ENCODE assay signal across 8 cellular contexts in the genomic region with DNA sequence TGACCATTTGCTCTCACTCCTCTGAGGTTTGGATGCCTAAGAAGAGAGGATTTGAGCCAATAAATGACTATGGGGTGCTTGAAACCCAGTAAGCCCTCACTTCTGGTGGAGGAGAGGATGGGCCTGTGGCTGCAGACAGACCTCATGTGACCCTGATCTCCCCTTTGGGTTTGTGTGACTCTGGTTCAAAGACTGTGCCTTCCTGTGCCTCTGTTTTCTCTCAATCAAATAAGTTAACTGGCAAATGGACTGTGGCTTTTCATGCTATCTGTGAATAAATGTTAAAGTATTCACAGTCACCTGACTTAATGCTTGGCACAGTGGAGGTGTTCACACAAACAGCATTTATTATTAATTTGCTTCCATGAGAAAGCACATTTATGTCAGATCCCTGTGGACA. TPM values are rescaled to one million over a fixed set of nuclear protein-coding genes. Genes with fewer than 3 reads are reported as not detected.
"Had no signal": no experiment of that assay in that cellular context is flagged by ENCODE, and none has a peak within 500 bp of the region (broad histone marks: within the 10 kb centered on the region; RNA-seq: fewer than 3 reads in every experiment).

No MANE protein-coding gene starts in this region.

RNA-seq across cellular contexts. Expression of gene PSG1, which starts 26.7 kb away (rescaled TPM):
- total RNA-seq: activated CD4-positive, alpha-beta memory T cell treated with anti-CD3 and anti-CD28 coated beads, Interleukin-2, amount 10 ng/mL, durations not matched to agents 7 days and 5 days; kidney epithelial cell; left ventricle myocardium superior; progenitor cell of endocrine pancreas; transverse colon; vagina; WTC11 had no signal
- polyA plus RNA-seq: adipose tissue had no signal
